Comparison of ENCODE assay signal across 1 cellular context in the genomic region with DNA sequence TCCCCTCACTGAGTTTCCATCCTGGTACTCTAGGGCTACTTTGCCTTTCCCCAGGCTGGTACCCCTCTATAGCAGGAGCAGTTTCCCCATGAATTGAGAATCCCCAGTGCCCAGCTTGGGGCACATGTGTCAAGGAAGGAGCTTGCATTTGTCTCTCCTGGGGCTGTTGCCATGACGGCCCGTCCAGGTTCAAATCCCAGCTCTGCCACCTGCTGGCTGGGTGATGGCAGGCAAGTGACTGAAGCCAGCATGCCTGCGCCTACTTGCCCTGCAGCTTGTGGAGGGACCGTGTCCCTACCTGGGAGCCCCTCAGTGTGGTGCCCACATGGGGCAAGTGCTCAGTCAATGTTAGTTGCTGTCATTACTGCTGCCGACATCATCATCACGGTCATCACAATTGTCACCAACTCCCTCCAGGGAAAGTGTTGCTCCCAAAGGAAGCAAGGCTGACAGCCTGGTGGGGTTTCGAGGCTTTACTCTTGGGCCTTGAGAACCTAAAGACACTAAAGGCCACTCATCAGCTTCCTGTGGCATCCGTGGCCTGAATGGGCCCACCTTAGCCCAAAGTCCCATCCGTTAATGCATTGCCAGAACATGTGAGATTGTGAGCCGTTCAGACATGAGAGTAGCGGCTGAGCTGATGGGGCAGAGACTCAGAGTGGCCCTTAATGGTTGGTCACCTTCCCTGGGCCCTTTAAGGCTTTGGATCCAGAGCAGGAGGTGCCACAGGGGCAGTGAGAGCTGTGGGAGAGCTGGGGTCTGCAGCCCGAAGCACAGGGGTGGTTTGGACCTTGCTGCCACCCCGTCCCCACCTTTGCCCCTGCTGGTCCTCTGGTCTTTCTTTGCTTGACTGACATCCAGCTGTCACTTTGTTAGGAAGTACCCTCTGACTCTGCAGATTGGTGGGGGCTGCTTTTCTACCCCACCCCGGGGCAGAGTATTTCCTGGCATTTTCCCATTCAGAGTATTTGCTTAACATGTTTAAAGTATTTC.
TF ChIP-seq lines count a peak whose summit lies in the region.

No MANE protein-coding gene starts in this region.

TF ChIP-seq in H1, 55 proteins besides CTCF, POLR2A, EP300 and RAD21:
- TF ChIP-seq YY1 (IDR thresholded peaks at IDR 0.05; ENCODE audit: low read depth, low read length) (0 out of 2 replicates have a peak, but pooled peaks have one; percentile 34), GABPA (IDR thresholded peaks at IDR 0.05; ENCODE audit: borderline replicate concordance, insufficient read depth, low read length) (peak; percentile 32; the same call in 1 of the 2 replicates), POLR2AphosphoS5 (IDR thresholded peaks at IDR 0.05; ENCODE audit: low read depth, low read length) (no peak)
- TF ChIP-seq, protein P1, sequence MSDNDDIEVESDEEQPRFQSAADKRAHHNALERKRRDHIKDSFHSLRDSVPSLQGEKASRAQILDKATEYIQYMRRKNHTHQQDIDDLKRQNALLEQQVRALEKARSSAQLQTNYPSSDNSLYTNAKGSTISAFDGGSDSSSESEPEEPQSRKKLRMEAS (IDR thresholded peaks at IDR 0.05), result 0 out of 2 replicates have a peak, but pooled peaks have one; percentile 21
- TF ChIP-seq, protein P2, sequence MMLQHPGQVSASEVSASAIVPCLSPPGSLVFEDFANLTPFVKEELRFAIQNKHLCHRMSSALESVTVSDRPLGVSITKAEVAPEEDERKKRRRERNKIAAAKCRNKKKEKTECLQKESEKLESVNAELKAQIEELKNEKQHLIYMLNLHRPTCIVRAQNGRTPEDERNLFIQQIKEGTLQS (IDR thresholded peaks at IDR 0.05; ENCODE audit: insufficient read depth, low read depth, low read length), result no peak
TF ChIP-seq in H1: peak in this region for 3.
